Comparison of ENCODE assay signal across 14 cellular contexts in the genomic region with DNA sequence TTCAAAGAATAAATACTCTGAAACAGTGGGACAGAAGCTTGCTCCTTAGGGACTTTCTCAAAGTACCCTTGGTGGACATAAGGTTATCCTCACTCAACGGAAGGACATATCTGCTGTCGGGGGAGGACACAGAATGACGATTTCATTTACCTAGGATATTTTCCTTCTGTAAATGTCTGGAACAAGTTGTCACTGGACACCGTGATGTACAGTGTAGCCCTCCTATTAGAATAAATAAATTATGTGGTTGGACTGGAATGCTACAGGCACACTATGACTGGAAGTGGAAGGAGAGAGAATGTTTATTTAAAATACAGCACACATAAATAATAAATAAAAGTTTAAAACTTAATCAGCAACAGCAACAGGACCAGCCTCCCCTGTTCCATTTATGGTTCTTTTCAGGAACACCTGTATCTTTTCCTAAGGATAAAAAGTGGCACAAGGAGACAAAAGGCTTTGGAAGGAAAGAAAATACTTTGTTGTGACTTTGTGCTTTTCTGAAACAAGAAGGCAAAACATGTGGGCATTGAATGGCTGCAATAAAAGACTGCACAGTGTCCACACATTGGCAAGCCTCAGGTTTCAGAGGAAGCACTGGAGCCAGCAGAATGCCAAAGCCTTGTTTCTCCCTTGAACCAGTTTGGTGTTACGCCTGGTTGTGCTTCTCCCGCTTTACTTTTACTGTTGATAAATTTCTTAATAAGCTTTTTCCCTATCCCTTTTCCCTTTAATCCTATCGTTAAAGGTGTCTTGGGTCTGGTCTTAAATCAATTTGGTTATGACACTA. TPM values are rescaled to one million over a fixed set of nuclear protein-coding genes. Genes with fewer than 3 reads are reported as not detected.
DNase-seq lines count a peak whose midpoint lies in the region; ATAC-seq and TF ChIP-seq lines count a peak whose summit lies in the region.
"Had no signal": no experiment of that assay in that cellular context is flagged by ENCODE, and none has a peak within 500 bp of the region (broad histone marks: within the 10 kb centered on the region; RNA-seq: fewer than 3 reads in every experiment).

No MANE protein-coding gene starts in this region.

- DNase-seq in MCF 10A (ENCODE audit: unreplicated experiment) (no peak), breast epithelium (ENCODE audit: low spot score in 2 of 2) (no peak), brain microvascular endothelial cell (no peak), lower lobe of right lung (no peak), CD14-positive monocyte (ENCODE audit: low spot score) (no peak), hippocampal formation (lab: John Stamatoyannopoulos, UW) (no peak), lower leg skin (ENCODE audit: low spot score in 2 of 2) (no peak)
- DNase-seq in activated CD4-positive, CD25-positive, alpha-beta regulatory T cell treated with anti-CD3 and anti-CD28 coated beads, Interleukin-2, amount 50 U/mL, for 72 hours: no peak
- DNase-seq: activated CD4-positive, alpha-beta T cell treated with anti-CD3 and anti-CD28 coated beads, Interleukin-2, amount 10 ng/mL, durations not matched to agents 7 days and 5 days; activated T-cell treated with anti-CD3 and anti-CD28 coated beads, Interleukin-2, amount 50 U/mL, for 4 hours; COR-L47; kidney; NK-92 treated with Interleukin-12 subunit alpha and Interleukin-12 subunit beta, amount 100 ng/mL, for 24 hours; SIG-M5 had no signal

- TF ChIP-seq CTCF in MCF 10A (IDR thresholded peaks at IDR 0.05; ENCODE audit: unreplicated experiment) (no peak), breast epithelium (IDR thresholded peaks at IDR 0.05) (no peak), brain microvascular endothelial cell (IDR thresholded peaks at IDR 0.05; ENCODE audit: low read depth, low read length, missing control alignments) (no peak), lower lobe of right lung (IDR thresholded peaks at IDR 0.05) (no peak), CD14-positive monocyte (IDR thresholded peaks at IDR 0.05) (no peak), lower leg skin (IDR thresholded peaks at IDR 0.05) (no peak)

- TF ChIP-seq POLR2A in breast epithelium (IDR thresholded peaks at IDR 0.05): no peak
- TF ChIP-seq POLR2A in lower leg skin (IDR thresholded peaks at IDR 0.05): no peak

- no peak overlapping the region for H3K27ac ChIP-seq in breast epithelium
- peak overlapping the region; percentile 20 for H3K27ac ChIP-seq in brain microvascular endothelial cell
- H3K27ac ChIP-seq in lower lobe of right lung: peak overlapping the region; percentile 21

- H3K9me3 ChIP-seq in breast epithelium (no peaks in the 10 kb centered on the region), lower lobe of right lung (no peaks in the 10 kb centered on the region)

- CTCF ChIA-PET in MCF 10A (lab: Yijun Ruan, JAX): interaction anchor here (1.3 to 2.2 kb wide), 4 partner anchors 9 to 35 kb away, joined by 4 to 15 read pairs (median 8); no protein-coding TSS in a partner anchor

- H3K27ac Mint-ChIP-seq in MCF 10A (ENCODE audit: low read depth, unreplicated experiment) (peak overlapping the region; percentile 93), CD14-positive monocyte (no peak overlapping the region)
- H3K27ac Mint-ChIP-seq: activated CD4-positive, alpha-beta T cell treated with anti-CD3 and anti-CD28 coated beads, Interleukin-2, amount 10 ng/mL, durations not matched to agents 7 days and 5 days had no signal

- no peak overlapping the region for H3K4me3 Mint-ChIP-seq in MCF 10A (ENCODE audit: unreplicated experiment)
- no peak overlapping the region for H3K4me3 Mint-ChIP-seq in CD14-positive monocyte
- H3K4me3 Mint-ChIP-seq: activated CD4-positive, alpha-beta T cell treated with anti-CD3 and anti-CD28 coated beads, Interleukin-2, amount 10 ng/mL, durations not matched to agents 7 days and 5 days; activated T-cell treated with anti-CD3 and anti-CD28 coated beads, Interleukin-2, amount 50 U/mL, for 4 hours had no signal

- H3K4me3 ChIP-seq in breast epithelium (no peak overlapping the region), brain microvascular endothelial cell (ENCODE audit: low read depth, low read length) (no peak overlapping the region), lower lobe of right lung (no peak overlapping the region), lower leg skin (ENCODE audit: low read depth, poor library complexity, severe bottlenecking) (no peak overlapping the region)

- BruUV-seq in MCF 10A (replicated peaks; lab: Mats Ljungman, UMichigan): no TSS peak

- H3K4me1 Mint-ChIP-seq in MCF 10A (ENCODE audit: insufficient read depth, unreplicated experiment) (peaks cover 56% of the 10 kb centered on the region), CD14-positive monocyte (peaks cover 3% of the 10 kb centered on the region)
- H3K4me1 Mint-ChIP-seq: activated CD4-positive, alpha-beta T cell treated with anti-CD3 and anti-CD28 coated beads, Interleukin-2, amount 10 ng/mL, durations not matched to agents 7 days and 5 days had no signal

- H3K36me3 ChIP-seq in breast epithelium (no peaks in the 10 kb centered on the region), brain microvascular endothelial cell (replicated peaks) (no peaks in the 10 kb centered on the region), lower lobe of right lung (no peaks in the 10 kb centered on the region)

- intact Hi-C loops in MCF 10A (cut with micrococcal nuclease): no loop called here
- intact Hi-C loops in breast epithelium (cut with DNase I; ENCODE audit: low total_unique reads): no loop called here
- intact Hi-C loops in lower lobe of right lung (cut with DNase I): no loop called here
- intact Hi-C loops in CD14-positive monocyte (cut with micrococcal nuclease): no loop called here
- intact Hi-C loops in lower leg skin (cut with DNase I; ENCODE audit: low total_unique reads): no loop called here

- ATAC-seq in lower lobe of right lung: peak; percentile 51 to 68
- ATAC-seq: activated T-cell treated with anti-CD3 and anti-CD28 coated beads, Interleukin-2, amount 50 U/mL, for 4 hours had no signal

- H3K27me3 ChIP-seq in breast epithelium (no peaks in the 10 kb centered on the region), brain microvascular endothelial cell (replicated peaks) (no peaks in the 10 kb centered on the region), lower lobe of right lung (ENCODE audit: low read depth) (no peaks in the 10 kb centered on the region)

- H3K36me3 Mint-ChIP-seq in MCF 10A (ENCODE audit: insufficient read depth, unreplicated experiment) (peaks cover 19% of the 10 kb centered on the region), CD14-positive monocyte (no peaks in the 10 kb centered on the region)

- WGBS in lower leg skin, 2 donors: 78 to 84% methylated on average over 7 of the region's 7 CpGs

- H3K27me3 Mint-ChIP-seq in MCF 10A (ENCODE audit: insufficient read depth, unreplicated experiment): no peaks in the 10 kb centered on the region
- no peaks in the 10 kb centered on the region for H3K27me3 Mint-ChIP-seq in CD14-positive monocyte (ENCODE audit: low read depth in 3 of 3)
- H3K27me3 Mint-ChIP-seq: activated CD4-positive, alpha-beta T cell treated with anti-CD3 and anti-CD28 coated beads, Interleukin-2, amount 10 ng/mL, durations not matched to agents 7 days and 5 days had no signal

- H3K9me3 Mint-ChIP-seq in MCF 10A (ENCODE audit: unreplicated experiment) (no peaks in the 10 kb centered on the region), CD14-positive monocyte (peaks cover 0 to 2% (median 0%) of the 10 kb centered on the region in 7 donors)
- H3K9me3 Mint-ChIP-seq: activated CD4-positive, alpha-beta T cell treated with anti-CD3 and anti-CD28 coated beads, Interleukin-2, amount 10 ng/mL, durations not matched to agents 7 days and 5 days; activated T-cell treated with anti-CD3 and anti-CD28 coated beads, Interleukin-2, amount 50 U/mL, for 4 hours had no signal

- H3K4me1 ChIP-seq in breast epithelium (no peaks in the 10 kb centered on the region), lower lobe of right lung (peaks cover 17% of the 10 kb centered on the region)

- POLR2A ChIA-PET in MCF 10A (lab: Yijun Ruan, JAX): interaction anchor here (0.9 to 3.0 kb wide), 4 partner anchors 12 to 150 kb away, joined by 3 to 19 read pairs (median 10); partner anchors contain the start of gene FGD4

- in situ Hi-C loops in brain microvascular endothelial cell (cut with HindIII; ENCODE audit: low pct_ligation_motif_present, low sequenced_read_pairs): no loop called here

RNA-seq across cellular contexts. Expression of gene FGD4, which starts 36.8 kb away (rescaled TPM):
- total RNA-seq in MCF 10A (2022) (32.5 and 34.7 TPM in 2 replicates), breast epithelium (10 to 100 TPM; 50.5 to 57.8 (median 56.3) TPM), lower lobe of right lung (55.6 TPM), lower leg skin (10 to 100 TPM; 40.0 to 62.8 (median 52.0) TPM)
- polyA plus RNA-seq in CD14-positive monocyte: 1 to 10 TPM; 5.3 to 6.0 TPM

Comparison
In these comparisons a context has a peak if more than half of its experiments do, and no peak if none do; other contexts are left out.
1. H3K27ac ChIP-seq: peak in brain microvascular endothelial cell (single experiment) and lower lobe of right lung (single experiment); none in breast epithelium (0 of 2).